Comparison of ENCODE assay signal across 22 cellular contexts in the genomic region with DNA sequence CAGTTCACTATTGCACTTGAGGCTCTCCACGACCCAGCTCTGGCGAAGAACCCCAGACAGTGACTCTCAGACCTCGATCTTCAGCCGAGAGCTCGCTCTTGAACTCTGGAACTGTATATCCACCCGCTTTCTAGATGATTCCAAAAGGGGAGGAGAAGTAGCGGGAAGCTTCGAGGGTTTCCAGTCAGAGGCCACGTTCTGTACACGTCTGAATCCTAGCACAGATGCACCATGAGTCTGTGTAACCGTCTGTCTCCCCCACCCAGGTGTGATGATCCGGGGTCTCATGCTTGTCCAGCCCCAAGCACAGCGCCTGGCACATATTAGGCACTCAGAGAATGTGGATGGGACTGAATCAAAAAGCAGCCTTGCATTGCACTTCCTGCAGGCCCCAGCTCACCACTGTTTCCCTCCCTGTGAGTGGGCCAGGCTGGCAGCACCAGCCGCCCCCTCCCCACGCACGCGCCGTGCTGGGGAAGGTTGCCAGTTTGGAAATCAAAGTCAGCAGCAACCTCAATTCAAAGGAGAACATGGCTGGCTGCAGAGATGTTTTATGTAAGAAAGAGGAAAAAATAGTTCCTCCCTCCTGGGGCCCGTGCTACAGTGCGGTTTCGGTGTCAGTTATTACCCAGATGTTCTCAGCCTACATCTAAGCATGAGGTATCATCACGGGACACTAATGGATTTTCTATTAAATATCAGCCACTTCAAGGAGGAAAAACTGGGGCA. TPM values are rescaled to one million over a fixed set of nuclear protein-coding genes. Genes with fewer than 3 reads are reported as not detected.
A peak's percentile ranks its signal among the peaks of the same experiment; 100 is the strongest.
DNase-seq lines count a peak whose midpoint lies in the region; ATAC-seq and TF ChIP-seq lines count a peak whose summit lies in the region.
"Had no signal": no experiment of that assay in that cellular context is flagged by ENCODE, and none has a peak within 500 bp of the region (broad histone marks: within the 10 kb centered on the region; RNA-seq: fewer than 3 reads in every experiment).

No MANE protein-coding gene starts in this region.

- H3K27ac ChIP-seq in thyroid gland = no peak overlapping the region
- H3K27ac ChIP-seq: A549, breast epithelium, SK-N-MC, vagina had no signal

- H3K36me3 ChIP-seq in thyroid gland = no peaks in the 10 kb centered on the region
- H3K36me3 ChIP-seq: breast epithelium, vagina had no signal

- POLR2A ChIA-PET in activated CD8-positive, alpha-beta T cell treated with anti-CD3 and anti-CD28 coated beads for 36 hours (lab: Charles Lee) = no interaction called here
- POLR2A ChIA-PET in activated CD8-positive, alpha-beta T cell treated with anti-CD3 and anti-CD28 coated beads, Interleukin-2, amount 10 ng/mL, durations not matched to agents 7 days and 5 days (lab: Charles Lee) = no interaction called here

- H3K4me1 ChIP-seq in thyroid gland = no peaks in the 10 kb centered on the region
- H3K4me1 ChIP-seq: A549, breast epithelium, vagina had no signal

- H3K4me3 Mint-ChIP-seq in activated CD8-positive, alpha-beta T cell treated with anti-CD3 and anti-CD28 coated beads for 36 hours = no peak overlapping the region
- no peak overlapping the region for H3K4me3 Mint-ChIP-seq in activated CD8-positive, alpha-beta T cell treated with anti-CD3 and anti-CD28 coated beads, Interleukin-2, amount 10 ng/mL, durations not matched to agents 7 days and 5 days
- H3K4me3 Mint-ChIP-seq in stimulated activated naive B cell treated with anti-CD40 and anti-IgM and Interleukin-4, amounts not matched to agents 10 μg/mL and 1 μg/mL and 100 μg/mL, for 72 hours = no peak overlapping the region
- H3K4me3 Mint-ChIP-seq: activated naive CD8-positive, alpha-beta T cell treated with anti-CD3 and anti-CD28 coated beads, Interleukin-2, amount 10 ng/mL, durations not matched to agents 7 days and 5 days; activated T-cell treated with anti-CD3 and anti-CD28 coated beads, Interleukin-2, amount 50 U/mL, for 72 hours; CD8-positive, alpha-beta memory T cell; nephron progenitor cell; stimulated activated naive CD8-positive, alpha-beta T cell treated with anti-CD3 and anti-CD28 coated beads, Interleukin-15, amount 100 ng/mL, for 72 hours had no signal

- no peaks in the 10 kb centered on the region for H3K27me3 ChIP-seq in thyroid gland
- H3K27me3 ChIP-seq: breast epithelium, vagina had no signal

- H3K36me3 Mint-ChIP-seq in activated CD8-positive, alpha-beta T cell treated with anti-CD3 and anti-CD28 coated beads for 36 hours (ENCODE audit: low read depth) = no peaks in the 10 kb centered on the region
- H3K36me3 Mint-ChIP-seq in activated CD8-positive, alpha-beta T cell treated with anti-CD3 and anti-CD28 coated beads, Interleukin-2, amount 10 ng/mL, durations not matched to agents 7 days and 5 days (ENCODE audit: low read depth) = no peaks in the 10 kb centered on the region
- H3K36me3 Mint-ChIP-seq in stimulated activated naive B cell treated with anti-CD40 and anti-IgM and Interleukin-4, amounts not matched to agents 10 μg/mL and 1 μg/mL and 100 μg/mL, for 72 hours = no peaks in the 10 kb centered on the region
- H3K36me3 Mint-ChIP-seq: activated naive CD8-positive, alpha-beta T cell treated with anti-CD3 and anti-CD28 coated beads, Interleukin-2, amount 10 ng/mL, durations not matched to agents 7 days and 5 days; CD8-positive, alpha-beta memory T cell had no signal

- no peaks in the 10 kb centered on the region for H3K27me3 Mint-ChIP-seq in activated CD8-positive, alpha-beta T cell treated with anti-CD3 and anti-CD28 coated beads for 36 hours
- peaks cover 2% of the 10 kb centered on the region for H3K27me3 Mint-ChIP-seq in activated CD8-positive, alpha-beta T cell treated with anti-CD3 and anti-CD28 coated beads, Interleukin-2, amount 10 ng/mL, durations not matched to agents 7 days and 5 days (ENCODE audit: low read depth)
- peaks cover 4% of the 10 kb centered on the region in 2 donors for H3K27me3 Mint-ChIP-seq in stimulated activated naive B cell treated with anti-CD40 and anti-IgM and Interleukin-4, amounts not matched to agents 10 μg/mL and 1 μg/mL and 100 μg/mL, for 72 hours
- H3K27me3 Mint-ChIP-seq: stimulated activated naive CD8-positive, alpha-beta T cell treated with anti-CD3 and anti-CD28 coated beads, Interleukin-15, amount 100 ng/mL, for 72 hours had no signal

- no peak overlapping the region for H3K27ac Mint-ChIP-seq in activated CD8-positive, alpha-beta T cell treated with anti-CD3 and anti-CD28 coated beads for 36 hours
- H3K27ac Mint-ChIP-seq in activated CD8-positive, alpha-beta T cell treated with anti-CD3 and anti-CD28 coated beads, Interleukin-2, amount 10 ng/mL, durations not matched to agents 7 days and 5 days = no peak overlapping the region
- no peak overlapping the region for H3K27ac Mint-ChIP-seq in stimulated activated naive B cell treated with anti-CD40 and anti-IgM and Interleukin-4, amounts not matched to agents 10 μg/mL and 1 μg/mL and 100 μg/mL, for 72 hours
- H3K27ac Mint-ChIP-seq: activated naive CD8-positive, alpha-beta T cell treated with anti-CD3 and anti-CD28 coated beads, Interleukin-2, amount 10 ng/mL, durations not matched to agents 7 days and 5 days; activated T-cell treated with anti-CD3 and anti-CD28 coated beads, Interleukin-2, amount 50 U/mL, for 72 hours; CD8-positive, alpha-beta memory T cell; nephron progenitor cell; stimulated activated naive CD8-positive, alpha-beta T cell treated with anti-CD3 and anti-CD28 coated beads, Interleukin-15, amount 100 ng/mL, for 72 hours had no signal

- H3K4me3 ChIP-seq in thyroid gland (replicated peaks in 1 of 3) = no peak overlapping the region
- H3K4me3 ChIP-seq: A549, breast epithelium, SK-N-MC, vagina had no signal

- no peak for DNase-seq in activated CD8-positive, alpha-beta T cell treated with anti-CD3 and anti-CD28 coated beads for 36 hours
- DNase-seq in activated CD8-positive, alpha-beta T cell treated with anti-CD3 and anti-CD28 coated beads, Interleukin-2, amount 10 ng/mL, durations not matched to agents 7 days and 5 days = no peak
- DNase-seq in RPMI8226 = peak; percentile 64
- no peak for DNase-seq in stimulated activated naive B cell treated with anti-CD40 and anti-IgM and Interleukin-4, amounts not matched to agents 10 μg/mL and 1 μg/mL and 100 μg/mL, for 72 hours
- no peak for DNase-seq in thyroid gland
- no peak for DNase-seq in NCI-H526 (lab: John Stamatoyannopoulos, UW)
- DNase-seq in glomerular visceral epithelial cell (ENCODE audit: extremely low spot score) = no peak
- DNase-seq: activated CD4-positive, alpha-beta T cell treated with anti-CD3 and anti-CD28 coated beads, Interleukin-2, amount 50 U/mL, for 1 hour; activated naive CD8-positive, alpha-beta T cell treated with anti-CD3 and anti-CD28 coated beads, Interleukin-2, amount 10 ng/mL, durations not matched to agents 7 days and 5 days; activated T-cell treated with anti-CD3 and anti-CD28 coated beads, Interleukin-2, amount 50 U/mL, for 72 hours; Kasumi-1; NCI-H146; NCI-H446; nephron progenitor cell; stimulated activated naive CD8-positive, alpha-beta T cell treated with anti-CD3 and anti-CD28 coated beads, Interleukin-15, amount 100 ng/mL, for 72 hours had no signal

- TF ChIP-seq CTCF in activated CD8-positive, alpha-beta T cell treated with anti-CD3 and anti-CD28 coated beads for 36 hours (IDR thresholded peaks at IDR 0.05) = no peak
- no peak for TF ChIP-seq CTCF in thyroid gland (IDR thresholded peaks at IDR 0.05)

- peaks cover 11% of the 10 kb centered on the region for H3K4me1 Mint-ChIP-seq in activated CD8-positive, alpha-beta T cell treated with anti-CD3 and anti-CD28 coated beads for 36 hours (ENCODE audit: low read depth)
- peaks cover 14% of the 10 kb centered on the region for H3K4me1 Mint-ChIP-seq in activated CD8-positive, alpha-beta T cell treated with anti-CD3 and anti-CD28 coated beads, Interleukin-2, amount 10 ng/mL, durations not matched to agents 7 days and 5 days (ENCODE audit: low read depth)
- peaks cover 13 to 16% of the 10 kb centered on the region in 2 donors for H3K4me1 Mint-ChIP-seq in stimulated activated naive B cell treated with anti-CD40 and anti-IgM and Interleukin-4, amounts not matched to agents 10 μg/mL and 1 μg/mL and 100 μg/mL, for 72 hours
- H3K4me1 Mint-ChIP-seq: CD8-positive, alpha-beta memory T cell; nephron progenitor cell had no signal

- H3K9me3 ChIP-seq in thyroid gland = no peaks in the 10 kb centered on the region
- H3K9me3 ChIP-seq: A549, breast epithelium, vagina had no signal

- WGBS in thyroid gland, 2 donors = 84% methylated on average over 22 of the region's 22 CpGs

- TF ChIP-seq POLR2A in thyroid gland (IDR thresholded peaks at IDR 0.05) = no peak

- intact Hi-C loops in activated CD8-positive, alpha-beta T cell treated with anti-CD3 and anti-CD28 coated beads for 36 hours (cut with micrococcal nuclease) = no loop called here
- intact Hi-C loops in thyroid gland (cut with DNase I) = no loop called here

- CTCF ChIA-PET in activated CD8-positive, alpha-beta T cell treated with anti-CD3 and anti-CD28 coated beads for 36 hours (lab: Charles Lee) = interaction anchor here (1.0 to 2.8 kb wide), 4 partner anchors 9 to 29 kb away, joined by 3 to 9 read pairs (median 3); no protein-coding TSS in a partner anchor
- CTCF ChIA-PET in activated CD8-positive, alpha-beta T cell treated with anti-CD3 and anti-CD28 coated beads, Interleukin-2, amount 10 ng/mL, durations not matched to agents 7 days and 5 days (lab: Charles Lee) = no interaction called here

- ATAC-seq in activated CD8-positive, alpha-beta T cell treated with anti-CD3 and anti-CD28 coated beads for 36 hours = peak; percentile 25
- no peak for ATAC-seq in activated CD8-positive, alpha-beta T cell treated with anti-CD3 and anti-CD28 coated beads, Interleukin-2, amount 10 ng/mL, durations not matched to agents 7 days and 5 days
- ATAC-seq in HG02884 (IDR thresholded peaks at IDR 0.05; ENCODE audit: unreplicated experiment) = peak; percentile 62
- ATAC-seq in stimulated activated naive B cell treated with anti-CD40 and anti-IgM and Interleukin-4, amounts not matched to agents 10 μg/mL and 1 μg/mL and 100 μg/mL, for 72 hours (replicated peaks) = peak; percentile 67 to 82
- ATAC-seq: A549; stimulated activated naive CD8-positive, alpha-beta T cell treated with anti-CD3 and anti-CD28 coated beads, Interleukin-15, amount 100 ng/mL, for 72 hours had no signal

- no peaks in the 10 kb centered on the region for H3K9me3 Mint-ChIP-seq in activated CD8-positive, alpha-beta T cell treated with anti-CD3 and anti-CD28 coated beads for 36 hours
- no peaks in the 10 kb centered on the region for H3K9me3 Mint-ChIP-seq in activated CD8-positive, alpha-beta T cell treated with anti-CD3 and anti-CD28 coated beads, Interleukin-2, amount 10 ng/mL, durations not matched to agents 7 days and 5 days (ENCODE audit: insufficient read depth)
- peaks cover 0 to 2% of the 10 kb centered on the region in 2 donors for H3K9me3 Mint-ChIP-seq in stimulated activated naive B cell treated with anti-CD40 and anti-IgM and Interleukin-4, amounts not matched to agents 10 μg/mL and 1 μg/mL and 100 μg/mL, for 72 hours
- H3K9me3 Mint-ChIP-seq: activated naive CD8-positive, alpha-beta T cell treated with anti-CD3 and anti-CD28 coated beads, Interleukin-2, amount 10 ng/mL, durations not matched to agents 7 days and 5 days; activated T-cell treated with anti-CD3 and anti-CD28 coated beads, Interleukin-2, amount 50 U/mL, for 72 hours; CD8-positive, alpha-beta memory T cell; nephron progenitor cell; stimulated activated naive CD8-positive, alpha-beta T cell treated with anti-CD3 and anti-CD28 coated beads, Interleukin-15, amount 100 ng/mL, for 72 hours had no signal

RNA-seq across cellular contexts. Expression of a gene that starts 5.7 kb away (rescaled TPM):
- under 1 TPM; 0.18 to 0.23 TPM for total RNA-seq in activated CD8-positive, alpha-beta T cell treated with anti-CD3 and anti-CD28 coated beads for 36 hours
- total RNA-seq in activated CD8-positive, alpha-beta T cell treated with anti-CD3 and anti-CD28 coated beads, Interleukin-2, amount 10 ng/mL, durations not matched to agents 7 days and 5 days = under 1 TPM in 1 of 2 experiments, not detected in 1; 0.21 TPM
- under 1 TPM; 0.13 to 0.67 (median 0.40) TPM for total RNA-seq in thyroid gland
- total RNA-seq: pulmonary artery endothelial cell, vagina had no signal

RNA-seq across cellular contexts. Expression of a gene that starts 31.7 kb away (rescaled TPM):
- total RNA-seq in activated CD8-positive, alpha-beta T cell treated with anti-CD3 and anti-CD28 coated beads for 36 hours = 10 to 100 TPM; 27.8 to 32.0 TPM
- 10 to 100 TPM; 29.3 to 35.7 TPM for total RNA-seq in activated CD8-positive, alpha-beta T cell treated with anti-CD3 and anti-CD28 coated beads, Interleukin-2, amount 10 ng/mL, durations not matched to agents 7 days and 5 days
- total RNA-seq in thyroid gland = 10 to 100 TPM; 68.8 to 97.3 (median 81.4) TPM

RNA-seq across cellular contexts. Expression of a gene that starts 44.3 kb away (rescaled TPM):
- 10 to 100 TPM; 26.8 to 29.8 TPM for total RNA-seq in activated CD8-positive, alpha-beta T cell treated with anti-CD3 and anti-CD28 coated beads for 36 hours
- 10 to 100 TPM; 40.9 to 42.7 TPM for total RNA-seq in activated CD8-positive, alpha-beta T cell treated with anti-CD3 and anti-CD28 coated beads, Interleukin-2, amount 10 ng/mL, durations not matched to agents 7 days and 5 days
- 10 to 100 TPM; 22.7 to 42.9 (median 31.9) TPM for total RNA-seq in thyroid gland
